ENCODE assay signal across 26 cellular contexts in the genomic region with DNA sequence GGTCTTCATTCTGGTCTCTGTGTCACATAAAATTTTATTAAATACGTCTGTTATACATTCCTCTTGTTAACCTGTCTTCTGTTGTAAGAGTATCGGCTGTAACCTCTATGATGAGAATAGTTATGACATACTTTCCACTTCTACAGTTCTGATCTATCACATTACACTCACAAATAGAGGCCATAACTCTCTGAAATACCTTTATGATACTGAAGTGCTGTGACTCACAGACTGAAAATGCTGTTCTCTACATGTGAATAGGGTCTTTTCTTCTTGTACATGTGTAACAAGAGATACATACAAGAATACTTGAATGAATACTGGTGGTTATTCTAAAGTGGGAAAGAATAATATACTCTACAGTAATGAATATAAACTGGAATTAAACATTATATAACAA.
"Had no signal": no experiment of that assay in that cellular context is flagged by ENCODE, and none has a peak within 500 bp of the region (broad histone marks: within the 10 kb centered on the region; RNA-seq: fewer than 3 reads in every experiment).

No MANE protein-coding gene starts in this region.

- H3K4me3 ChIP-seq: hepatocyte, left ventricle myocardium inferior, lung, neural progenitor cell, pancreas, prostate gland, right lobe of liver, smooth muscle cell, stomach, testis, thyroid gland, transverse colon, upper lobe of right lung had no signal

- ATAC-seq: natural killer cell; pancreas; right lobe of liver; stimulated activated naive B cell treated with anti-CD40 and anti-IgM and Interleukin-4, amounts not matched to agents 10 μg/mL and 1 μg/mL and 100 μg/mL, for 72 hours; stimulated activated naive CD8-positive, alpha-beta T cell treated with anti-CD3 and anti-CD28 coated beads, Interleukin-15, Interleukin-2, amounts not matched to agents 100 U/mL and 50 U/mL, for 24 hours; upper lobe of right lung had no signal

- H3K36me3 ChIP-seq: left ventricle myocardium inferior, neural progenitor cell, neutrophil, pancreas, prostate gland, right lobe of liver, stomach, thyroid gland, transverse colon, upper lobe of right lung had no signal

- H3K4me1 ChIP-seq: left ventricle myocardium inferior, neural progenitor cell, pancreas, prostate gland, right lobe of liver, stomach, testis, thyroid gland, transverse colon, upper lobe of right lung had no signal

- H3K27me3 ChIP-seq: hepatocyte, neural progenitor cell, neutrophil, pancreas, right lobe of liver, stomach, testis, thyroid gland, transverse colon, upper lobe of right lung had no signal

- H3K9me3 ChIP-seq: neutrophil, pancreas, prostate gland, right lobe of liver, testis, thyroid gland, transverse colon, upper lobe of right lung had no signal

- H3K27ac ChIP-seq: hepatocyte, left ventricle myocardium inferior, neural progenitor cell, neutrophil, pancreas, prostate gland, right lobe of liver, stomach, testis, thyroid gland, transverse colon, upper lobe of right lung had no signal

- DNase-seq: islet precursor cell; left ventricle myocardium inferior; mesendoderm; naive B cell; natural killer cell; nephron progenitor cell; pancreas; posterior cingulate gyrus; retina; right lobe of liver; stimulated activated CD4-positive, alpha-beta T cell treated with anti-CD3 and anti-CD28 coated beads, Interleukin-1b, Interleukin-23, amount 100 ng/mL, for 48 hours; stimulated activated CD4-positive, alpha-beta T cell treated with anti-CD3 and anti-CD28 coated beads, Interleukin-2, amount 100 ng/mL, for 48 hours; stimulated activated naive B cell treated with anti-CD40 and anti-IgM and Interleukin-4, amounts not matched to agents 10 μg/mL and 1 μg/mL and 100 μg/mL, for 72 hours; stimulated activated naive CD8-positive, alpha-beta T cell treated with anti-CD3 and anti-CD28 coated beads, Interleukin-15, Interleukin-2, amounts not matched to agents 100 U/mL and 50 U/mL, for 24 hours; stomach; testis; thyroid gland; transverse colon; upper lobe of right lung had no signal

- FAIRE-seq: pancreas, urothelium cell line had no signal
